Comparison of ENCODE assay signal across 3 cellular contexts in genomic region chr19:8379156-8379891, GRCh38. TPM values are rescaled to one million over a fixed set of nuclear protein-coding genes. Genes with fewer than 3 reads are reported as not detected.
"Had no signal": no experiment of that assay in that cellular context is flagged by ENCODE, and none has a peak within 500 bp of the region (broad histone marks: within the 10 kb centered on the region; RNA-seq: fewer than 3 reads in every experiment).

No MANE protein-coding gene starts in this region.

RNA-seq across cellular contexts. Expression of gene ANGPTL4, which starts 15.4 kb away (rescaled TPM):
- total RNA-seq: OCI-LY7, SK-MEL-5 had no signal

RNA-seq across cellular contexts. Expression of gene KANK3, which starts 36.3 kb away (rescaled TPM):
- total RNA-seq: IMR-90 had no signal
